Comparison of ENCODE assay signal across 1 cellular context in the genomic region with DNA sequence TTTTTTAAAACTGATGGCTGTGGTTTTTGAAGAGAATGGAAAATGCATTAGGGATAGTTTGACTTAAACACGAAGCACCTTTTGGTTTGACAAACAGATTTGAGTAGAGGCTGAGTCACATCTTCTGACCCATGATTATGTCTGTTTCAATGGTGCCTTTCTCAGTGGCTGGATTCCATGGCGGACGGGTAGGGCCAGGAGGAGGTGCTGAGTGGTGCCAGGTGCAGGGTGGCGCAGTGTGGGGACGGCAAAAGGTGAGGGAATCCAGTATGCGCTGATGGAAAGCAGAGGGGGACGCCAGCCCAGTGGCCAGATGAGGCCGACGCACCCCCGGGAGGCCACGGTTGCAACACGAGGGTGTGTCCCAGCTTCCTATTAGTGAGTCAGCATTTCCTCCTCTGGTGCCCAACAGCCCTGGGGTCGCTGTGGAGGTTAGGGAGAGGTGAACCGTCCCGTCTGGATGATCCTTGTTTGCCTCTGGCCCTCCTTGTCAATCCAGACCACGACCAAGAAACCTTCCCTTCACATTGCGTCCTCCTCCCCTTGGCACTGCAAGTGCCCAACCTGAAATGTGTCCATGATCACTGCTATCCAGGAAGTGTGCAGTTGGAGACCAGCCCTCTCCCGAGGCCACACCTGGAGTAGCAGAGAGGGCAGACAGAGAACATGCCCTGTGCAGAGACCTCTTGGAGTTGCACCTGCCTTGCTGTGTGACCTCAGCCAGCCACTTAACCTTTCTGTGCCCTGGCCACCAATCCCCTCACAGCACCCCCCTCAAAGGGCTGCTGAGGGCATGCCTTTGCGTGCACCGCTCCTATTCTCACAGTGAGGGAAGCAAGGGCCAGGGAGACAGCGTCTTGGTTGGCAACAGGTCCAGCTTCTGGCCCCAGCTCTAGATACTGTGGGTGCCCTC.
TF ChIP-seq lines count a peak whose summit lies in the region.

No MANE protein-coding gene starts in this region.

TF ChIP-seq in HCT116, 20 proteins besides CTCF, POLR2A, EP300 and RAD21 (continued from another document):
- TF ChIP-seq, protein P1, sequence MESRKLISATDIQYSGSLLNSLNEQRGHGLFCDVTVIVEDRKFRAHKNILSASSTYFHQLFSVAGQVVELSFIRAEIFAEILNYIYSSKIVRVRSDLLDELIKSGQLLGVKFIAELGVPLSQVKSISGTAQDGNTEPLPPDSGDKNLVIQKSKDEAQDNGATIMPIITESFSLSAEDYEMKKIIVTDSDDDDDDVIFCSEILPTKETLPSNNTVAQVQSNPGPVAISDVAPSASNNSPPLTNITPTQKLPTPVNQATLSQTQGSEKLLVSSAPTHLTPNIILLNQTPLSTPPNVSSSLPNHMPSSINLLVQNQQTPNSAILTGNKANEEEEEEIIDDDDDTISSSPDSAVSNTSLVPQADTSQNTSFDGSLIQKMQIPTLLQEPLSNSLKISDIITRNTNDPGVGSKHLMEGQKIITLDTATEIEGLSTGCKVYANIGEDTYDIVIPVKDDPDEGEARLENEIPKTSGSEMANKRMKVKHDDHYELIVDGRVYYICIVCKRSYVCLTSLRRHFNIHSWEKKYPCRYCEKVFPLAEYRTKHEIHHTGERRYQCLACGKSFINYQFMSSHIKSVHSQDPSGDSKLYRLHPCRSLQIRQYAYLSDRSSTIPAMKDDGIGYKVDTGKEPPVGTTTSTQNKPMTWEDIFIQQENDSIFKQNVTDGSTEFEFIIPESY (IDR thresholded peaks at IDR 0.05; ENCODE audit: extremely low read depth, insufficient replicate concordance, low read length), result no peak
- TF ChIP-seq SP1 (IDR thresholded peaks at IDR 0.05; ENCODE audit: low read depth) (peak; percentile 91), CBX3 (IDR thresholded peaks at IDR 0.05; ENCODE audit: low read depth) (peak; percentile 92; the same call in 1 of the 2 replicates), SIN3A (IDR thresholded peaks at IDR 0.05; ENCODE audit: low read depth) (no peak; the same call in 1 of the 2 replicates), POLR2AphosphoS5 (IDR thresholded peaks at IDR 0.05; ENCODE audit: low read depth, low read length) (peak; percentile 52; the same call in 1 of the 2 replicates), YY1 (IDR thresholded peaks at IDR 0.05; ENCODE audit: extremely low read depth, insufficient replicate concordance, low read depth, low read length) (no peak)
- TF ChIP-seq, protein P2, sequence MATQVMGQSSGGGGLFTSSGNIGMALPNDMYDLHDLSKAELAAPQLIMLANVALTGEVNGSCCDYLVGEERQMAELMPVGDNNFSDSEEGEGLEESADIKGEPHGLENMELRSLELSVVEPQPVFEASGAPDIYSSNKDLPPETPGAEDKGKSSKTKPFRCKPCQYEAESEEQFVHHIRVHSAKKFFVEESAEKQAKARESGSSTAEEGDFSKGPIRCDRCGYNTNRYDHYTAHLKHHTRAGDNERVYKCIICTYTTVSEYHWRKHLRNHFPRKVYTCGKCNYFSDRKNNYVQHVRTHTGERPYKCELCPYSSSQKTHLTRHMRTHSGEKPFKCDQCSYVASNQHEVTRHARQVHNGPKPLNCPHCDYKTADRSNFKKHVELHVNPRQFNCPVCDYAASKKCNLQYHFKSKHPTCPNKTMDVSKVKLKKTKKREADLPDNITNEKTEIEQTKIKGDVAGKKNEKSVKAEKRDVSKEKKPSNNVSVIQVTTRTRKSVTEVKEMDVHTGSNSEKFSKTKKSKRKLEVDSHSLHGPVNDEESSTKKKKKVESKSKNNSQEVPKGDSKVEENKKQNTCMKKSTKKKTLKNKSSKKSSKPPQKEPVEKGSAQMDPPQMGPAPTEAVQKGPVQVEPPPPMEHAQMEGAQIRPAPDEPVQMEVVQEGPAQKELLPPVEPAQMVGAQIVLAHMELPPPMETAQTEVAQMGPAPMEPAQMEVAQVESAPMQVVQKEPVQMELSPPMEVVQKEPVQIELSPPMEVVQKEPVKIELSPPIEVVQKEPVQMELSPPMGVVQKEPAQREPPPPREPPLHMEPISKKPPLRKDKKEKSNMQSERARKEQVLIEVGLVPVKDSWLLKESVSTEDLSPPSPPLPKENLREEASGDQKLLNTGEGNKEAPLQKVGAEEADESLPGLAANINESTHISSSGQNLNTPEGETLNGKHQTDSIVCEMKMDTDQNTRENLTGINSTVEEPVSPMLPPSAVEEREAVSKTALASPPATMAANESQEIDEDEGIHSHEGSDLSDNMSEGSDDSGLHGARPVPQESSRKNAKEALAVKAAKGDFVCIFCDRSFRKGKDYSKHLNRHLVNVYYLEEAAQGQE (IDR thresholded peaks at IDR 0.05; ENCODE audit: low read depth), result no peak
